ENCODE assay signal across 12 cellular contexts in the genomic region with DNA sequence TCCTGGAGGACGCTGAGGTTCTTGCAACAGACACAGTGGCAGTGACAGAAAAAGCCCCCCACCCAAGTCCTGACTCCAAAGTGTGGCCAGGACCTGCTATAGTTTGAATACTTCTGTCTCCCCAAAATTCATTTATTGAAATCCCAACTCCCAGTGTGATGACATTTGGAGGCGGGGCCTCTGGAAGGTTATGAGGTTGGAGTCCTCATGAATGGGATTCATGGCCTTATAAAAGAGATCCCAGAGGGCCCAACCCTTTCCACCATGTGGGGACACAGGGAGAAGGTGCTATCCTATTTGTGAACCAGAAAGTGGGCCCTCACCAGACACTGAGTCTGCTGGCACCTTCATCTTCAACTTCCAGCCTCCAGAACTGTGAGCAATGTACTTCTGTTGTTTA. TPM values are rescaled to one million over a fixed set of nuclear protein-coding genes. Genes with fewer than 3 reads are reported as not detected.
DNase-seq lines count a peak whose midpoint lies in the region; ATAC-seq, FAIRE-seq and TF ChIP-seq lines count a peak whose summit lies in the region.
"Had no signal": no experiment of that assay in that cellular context is flagged by ENCODE, and none has a peak within 500 bp of the region (broad histone marks: within the 10 kb centered on the region; RNA-seq: fewer than 3 reads in every experiment).

No MANE protein-coding gene starts in this region.

- H3K27me3 ChIP-seq in BLaER1 (no peaks in the 10 kb centered on the region), KMS-11 (ENCODE audit: insufficient read depth, low read depth) (no peaks in the 10 kb centered on the region), astrocyte (ENCODE audit: insufficient read depth, low read length) (no peaks in the 10 kb centered on the region), brain microvascular endothelial cell (replicated peaks) (no peaks in the 10 kb centered on the region)

- H3K27ac Mint-ChIP-seq in astrocyte (ENCODE audit: unreplicated experiment) = peak overlapping the region; percentile 47
- peak overlapping the region; percentile 77 to 86 for H3K27ac Mint-ChIP-seq in natural killer cell

- H3K9me3 Mint-ChIP-seq in astrocyte (ENCODE audit: unreplicated experiment) = peaks cover 1% of the 10 kb centered on the region
- no peaks in the 10 kb centered on the region for H3K9me3 Mint-ChIP-seq in natural killer cell

- H3K4me1 Mint-ChIP-seq in astrocyte (ENCODE audit: low read depth, unreplicated experiment) (peaks cover 14% of the 10 kb centered on the region), natural killer cell (peaks cover 83 to 87% of the 10 kb centered on the region in 2 donors)

- H3K79me2 ChIP-seq in KMS-11 (ENCODE audit: insufficient read depth, low read depth) (peaks cover 5% of the 10 kb centered on the region; the same call in 1 of the 2 replicates), astrocyte (ENCODE audit: insufficient read depth, low read length) (peaks cover 95% of the 10 kb centered on the region)

- H3K9ac ChIP-seq in BLaER1 (peak overlapping the region; percentile 7; the same call in 1 of the 2 replicates), KMS-11 (no peak overlapping the region), astrocyte (ENCODE audit: low read length) (no peak overlapping the region)

- no peak overlapping the region for H3K4me3 Mint-ChIP-seq in astrocyte (ENCODE audit: unreplicated experiment)
- peak overlapping the region; percentile 69 for H3K4me3 Mint-ChIP-seq in natural killer cell

- H2AFZ ChIP-seq in KMS-11 (ENCODE audit: low read depth) (no peak overlapping the region), astrocyte (ENCODE audit: low read depth, low read length) (no peak overlapping the region)

- no peaks in the 10 kb centered on the region for H3K9me3 ChIP-seq in BLaER1
- no peaks in the 10 kb centered on the region for H3K9me3 ChIP-seq in astrocyte (ENCODE audit: insufficient read depth, low read depth, low read length)
- H3K9me3 ChIP-seq: Caco-2 had no signal

- intact Hi-C loops in natural killer cell (cut with micrococcal nuclease) = no loop called here

- in situ Hi-C loops in brain microvascular endothelial cell (cut with HindIII; ENCODE audit: low pct_ligation_motif_present, low sequenced_read_pairs) = no loop called here

- no peak for FAIRE-seq in astrocyte (lab: Jason Lieb, UNC)

- ATAC-seq in natural killer cell = no peak
- no peak for ATAC-seq in GM18909 (IDR thresholded peaks at IDR 0.05; ENCODE audit: poor library complexity, unreplicated experiment)

- H3K4me2 ChIP-seq in BLaER1 (peak overlapping the region; percentile 88), KMS-11 (no peak overlapping the region; the same call in 1 of the 2 replicates), astrocyte (ENCODE audit: low read length) (no peak overlapping the region)

- DNase-seq in astrocyte (ENCODE audit: low read depth) (no peak), natural killer cell (no peak), NCI-H345 (lab: John Stamatoyannopoulos, UW) (no peak), brain microvascular endothelial cell (no peak), GF-D8 (lab: John Stamatoyannopoulos, UW) (no peak)
- DNase-seq: Caco-2, cerebellar nuclear complex had no signal

- no peak for TF ChIP-seq CTCF in KMS-11 (conservative IDR thresholded peaks at IDR 0.05; ENCODE audit: low read depth, low read length)
- TF ChIP-seq CTCF in astrocyte (IDR thresholded peaks at IDR 0.05; ENCODE audit: insufficient read depth, low read depth, low read length) = no peak
- no peak for TF ChIP-seq CTCF in natural killer cell (IDR thresholded peaks at IDR 0.05)
- no peak for TF ChIP-seq CTCF in brain microvascular endothelial cell (IDR thresholded peaks at IDR 0.05; ENCODE audit: low read depth, low read length, missing control alignments)

- H3K4me1 ChIP-seq in BLaER1 (peaks cover 80% of the 10 kb centered on the region), KMS-11 (ENCODE audit: low read depth, poor library complexity, severe bottlenecking) (peaks cover 11% of the 10 kb centered on the region), astrocyte (ENCODE audit: insufficient read depth, low read length) (no peaks in the 10 kb centered on the region)

- H3K36me3 ChIP-seq in BLaER1 (peaks cover 24% of the 10 kb centered on the region), KMS-11 (ENCODE audit: insufficient read depth) (no peaks in the 10 kb centered on the region), astrocyte (ENCODE audit: insufficient read depth, low read length) (no peaks in the 10 kb centered on the region), brain microvascular endothelial cell (replicated peaks) (peaks cover 13% of the 10 kb centered on the region)

- peak overlapping the region; percentile 64 for H3K27ac ChIP-seq in BLaER1
- H3K27ac ChIP-seq in KMS-11 = peak overlapping the region; percentile 21; the same call in 1 of the 2 replicates
- no peak overlapping the region for H3K27ac ChIP-seq in astrocyte (ENCODE audit: low read depth, low read length)
- H3K27ac ChIP-seq in brain microvascular endothelial cell = no peak overlapping the region

- H3K27me3 Mint-ChIP-seq in astrocyte (ENCODE audit: low read depth, unreplicated experiment) (no peaks in the 10 kb centered on the region), natural killer cell (ENCODE audit: low read depth in 2 of 2) (no peaks in the 10 kb centered on the region)

- H3K4me3 ChIP-seq in BLaER1 = peak overlapping the region; percentile 44
- H3K4me3 ChIP-seq in KMS-11 (IDR thresholded peaks at IDR 0.05; ENCODE audit: insufficient read depth, low read depth, low read length) = no peak overlapping the region
- no peak overlapping the region for H3K4me3 ChIP-seq in astrocyte (ENCODE audit: insufficient read depth, low read depth, low read length)
- H3K4me3 ChIP-seq in brain microvascular endothelial cell (ENCODE audit: low read depth, low read length) = no peak overlapping the region

- H4K20me1 ChIP-seq in BLaER1 (peaks cover 66% of the 10 kb centered on the region), KMS-11 (ENCODE audit: insufficient read depth) (no peaks in the 10 kb centered on the region), astrocyte (ENCODE audit: insufficient read depth, low read length) (peaks cover 86% of the 10 kb centered on the region)

- H3K36me3 Mint-ChIP-seq in astrocyte (ENCODE audit: low read depth, unreplicated experiment) (peaks cover 8% of the 10 kb centered on the region), natural killer cell (no peaks in the 10 kb centered on the region)

RNA-seq across cellular contexts. Expression of a gene that starts 18.3 kb away (rescaled TPM):
- 102 and 122 TPM in 2 replicates for total RNA-seq in astrocyte
- total RNA-seq in natural killer cell = 100 to 1,000 TPM; 213 to 264 (median 245) TPM

RNA-seq across cellular contexts. Expression of a gene that starts 54.5 kb away (rescaled TPM):
- total RNA-seq in astrocyte = 1.5 and 2.3 TPM in 2 replicates
- not detected for total RNA-seq in natural killer cell
- total RNA-seq: activated CD8-positive, alpha-beta memory T cell treated with anti-CD3 and anti-CD28 coated beads for 36 hours; Caco-2; SK-MEL-5 had no signal

Comparison
In these comparisons a context has a peak if more than half of its experiments do, and no peak if none do; other contexts are left out.
1. H3K27ac ChIP-seq: peak in BLaER1 (single experiment) and KMS-11 (single experiment); none in astrocyte (single experiment) and brain microvascular endothelial cell (single experiment).